ENCODE assay signal across 24 cellular contexts in the genomic region with DNA sequence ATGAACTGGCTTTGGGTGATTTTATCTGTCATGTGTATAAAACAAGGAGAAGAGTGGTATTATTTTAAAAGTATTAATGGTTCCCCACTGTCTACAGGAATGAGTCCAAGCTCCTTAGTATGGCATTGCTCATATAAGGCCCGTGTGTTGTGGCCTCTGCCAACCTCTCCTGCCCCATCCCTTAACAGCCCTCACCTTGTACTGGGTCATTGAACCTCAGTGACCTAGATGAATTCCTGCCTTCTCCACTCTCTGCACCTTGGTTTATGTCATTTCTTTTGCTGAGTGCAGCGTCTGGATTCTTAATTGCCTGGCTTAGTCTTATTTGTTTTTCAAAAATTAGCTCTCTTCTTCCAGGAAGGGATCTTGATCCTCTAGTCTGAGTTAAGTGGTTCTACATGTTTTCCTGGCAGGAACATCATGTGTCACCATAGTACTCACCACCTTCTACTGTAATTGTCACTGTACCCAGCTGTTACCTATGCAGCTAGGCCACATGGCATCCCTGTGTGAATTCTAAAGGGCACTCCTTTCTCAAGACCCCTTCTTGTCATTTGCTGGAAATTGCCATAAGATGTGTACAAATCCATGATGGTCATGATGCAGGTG.
"Had no signal": no experiment of that assay in that cellular context is flagged by ENCODE, and none has a peak within 500 bp of the region (broad histone marks: within the 10 kb centered on the region; RNA-seq: fewer than 3 reads in every experiment).

No MANE protein-coding gene starts in this region.

- H3K27ac ChIP-seq: epithelial cell of prostate, foreskin keratinocyte, neural progenitor cell, psoas muscle, stomach had no signal

- H3K9ac ChIP-seq: neural progenitor cell had no signal

- H3K4me1 ChIP-seq: psoas muscle had no signal

- H2AFZ ChIP-seq: neural progenitor cell had no signal

- H3K27me3 ChIP-seq: foreskin keratinocyte, neural progenitor cell, stomach had no signal

- H3K4me3 ChIP-seq: neural progenitor cell, psoas muscle, smooth muscle cell, stomach had no signal

- DNase-seq: activated CD4-positive, alpha-beta T cell treated with anti-CD3 and anti-CD28 coated beads, Interleukin-2, amount 10 ng/mL, durations not matched to agents 24 days and 14 days; activated CD8-positive, alpha-beta T cell treated with anti-CD3 and anti-CD28 coated beads for 36 hours; activated effector memory CD4-positive, alpha-beta T cell treated with Interleukin-2 at 50 U/mL for 16 hours; activated naive CD4-positive, alpha-beta T cell treated with anti-CD3 and anti-CD28 coated beads, Interleukin-2, amount 10 ng/mL, durations not matched to agents 7 days and 5 days; activated naive CD8-positive, alpha-beta T cell treated with anti-CD3 and anti-CD28 coated beads, Interleukin-2, amount 50 U/mL, for 24 hours; activated T-cell treated with anti-CD3 and anti-CD28 coated beads, Interleukin-2, amount 50 U/mL, for 4 hours; anterior cingulate cortex; central memory CD4-positive, alpha-beta T cell; endodermal cell; foreskin keratinocyte; hypothalamus; left ventricle myocardium superior; mesendoderm; naive thymus-derived CD4-positive, alpha-beta T cell; psoas muscle; stimulated activated CD4-positive, alpha-beta T cell treated with anti-CD3 and anti-CD28 coated beads, Interleukin-4, amount 100 ng/mL, for 24 hours; stomach; T-helper 9 cell; trophoblast cell had no signal

- H3K4me2 ChIP-seq: neural progenitor cell, smooth muscle cell had no signal

- H3K9me3 ChIP-seq: psoas muscle, stomach had no signal

- ATAC-seq: activated CD8-positive, alpha-beta T cell treated with anti-CD3 and anti-CD28 coated beads for 36 hours; activated naive CD8-positive, alpha-beta T cell treated with anti-CD3 and anti-CD28 coated beads, Interleukin-2, amount 50 U/mL, for 24 hours; activated T-cell treated with anti-CD3 and anti-CD28 coated beads, Interleukin-2, amount 50 U/mL, for 4 hours; foreskin keratinocyte; left ventricle myocardium superior; naive thymus-derived CD4-positive, alpha-beta T cell; psoas muscle; sciatic nerve; stimulated activated effector memory CD8-positive, alpha-beta T cell treated with anti-CD3 and anti-CD28 coated beads, Interleukin-12 subunit alpha, Interleukin-12 subunit beta, amount 100 ng/mL, for 72 hours had no signal

- H3K36me3 ChIP-seq: neural progenitor cell, stomach had no signal
